In genomic region chr4:84503495-84504437, GRCh38 we compare ENCODE assay signal across 8 cellular contexts. TPM values are rescaled to one million over a fixed set of nuclear protein-coding genes. Genes with fewer than 3 reads are reported as not detected.
DNase-seq lines count a peak whose midpoint lies in the region; ATAC-seq, FAIRE-seq and TF ChIP-seq lines count a peak whose summit lies in the region.

No MANE protein-coding gene starts in this region.

- H3K4me1 ChIP-seq in CD4-positive, CD25-positive, alpha-beta regulatory T cell (ENCODE audit: control insufficient read depth, insufficient read depth, low read length, poor library complexity, severe bottlenecking) = peaks cover 8% of the 10 kb centered on the region
- no peaks in the 10 kb centered on the region for H3K4me1 ChIP-seq in foreskin keratinocyte
- H3K4me1 ChIP-seq in effector memory CD4-positive, alpha-beta T cell (ENCODE audit: control insufficient read depth, insufficient read depth, low read length, poor library complexity, severe bottlenecking) = peaks cover 6% of the 10 kb centered on the region

- H3K27ac ChIP-seq in CD4-positive, CD25-positive, alpha-beta regulatory T cell (ENCODE audit: insufficient read depth, low read length, poor library complexity, severe bottlenecking) = no peak overlapping the region
- H3K27ac ChIP-seq in foreskin keratinocyte = no peak overlapping the region
- no peak overlapping the region for H3K27ac ChIP-seq in effector memory CD4-positive, alpha-beta T cell (ENCODE audit: insufficient read depth, low read length, poor library complexity, severe bottlenecking)

- H3K9me3 ChIP-seq in CD4-positive, CD25-positive, alpha-beta regulatory T cell (ENCODE audit: control insufficient read depth in 2 of 2, low read length in 2 of 2) = peaks cover 0 to 4% of the 10 kb centered on the region in 2 experiments
- H3K9me3 ChIP-seq in effector memory CD4-positive, alpha-beta T cell (ENCODE audit: control insufficient read depth, low read length) = no peaks in the 10 kb centered on the region

- H3K36me3 Mint-ChIP-seq in CD4-positive, CD25-positive, alpha-beta regulatory T cell = no peaks in the 10 kb centered on the region

- no peak overlapping the region for H3K4me3 Mint-ChIP-seq in CD4-positive, CD25-positive, alpha-beta regulatory T cell

- H3K4me3 ChIP-seq in CD4-positive, CD25-positive, alpha-beta regulatory T cell (ENCODE audit: low read depth, low read length) = no peak overlapping the region
- H3K4me3 ChIP-seq in effector memory CD4-positive, alpha-beta T cell (ENCODE audit: insufficient read depth, low read depth, low read length, poor library complexity, severe bottlenecking) = no peak overlapping the region

- peak; percentile 55 for FAIRE-seq in TTC549 (lab: Jason Lieb, UNC)

- H3K27me3 ChIP-seq in CD4-positive, CD25-positive, alpha-beta regulatory T cell (ENCODE audit: control insufficient read depth, insufficient read depth, low read length) = peaks cover 45% of the 10 kb centered on the region
- H3K27me3 ChIP-seq in foreskin keratinocyte = peaks cover 97% of the 10 kb centered on the region
- H3K27me3 ChIP-seq in effector memory CD4-positive, alpha-beta T cell (replicated peaks; ENCODE audit: control insufficient read depth, insufficient read depth, low read length, poor library complexity, severe bottlenecking) = peaks cover 47% of the 10 kb centered on the region

- H3K9me3 Mint-ChIP-seq in CD4-positive, CD25-positive, alpha-beta regulatory T cell = peaks cover 0 to 19% (median 3%) of the 10 kb centered on the region in 7 donors

- peak; percentile 83 for TF ChIP-seq CTCF in foreskin keratinocyte (conservative IDR thresholded peaks at IDR 0.05)

- ATAC-seq in CD4-positive, CD25-positive, alpha-beta regulatory T cell (ENCODE audit: low read depth in 2 of 2) = peak; percentile 37 to 39
- peak; percentile 83 for ATAC-seq in GM18520 (IDR thresholded peaks at IDR 0.05; ENCODE audit: unreplicated experiment)
- peak; percentile 78 for ATAC-seq in HG02973 (IDR thresholded peaks at IDR 0.05; ENCODE audit: unreplicated experiment)
- peak; percentile 83 for ATAC-seq in foreskin keratinocyte

- H3K27ac Mint-ChIP-seq in CD4-positive, CD25-positive, alpha-beta regulatory T cell = no peak overlapping the region

- H3K36me3 ChIP-seq in CD4-positive, CD25-positive, alpha-beta regulatory T cell (ENCODE audit: control insufficient read depth, insufficient read depth, low read length) = no peaks in the 10 kb centered on the region
- no peaks in the 10 kb centered on the region for H3K36me3 ChIP-seq in effector memory CD4-positive, alpha-beta T cell (ENCODE audit: control insufficient read depth, insufficient read depth, low read length)

- peak in 1 of 3 donors; percentile 63 for DNase-seq in CD4-positive, CD25-positive, alpha-beta regulatory T cell
- peak; percentile 30 to 51 for DNase-seq in NCI-H1930 (lab: John Stamatoyannopoulos, UW)
- peak; percentile 28 to 57 for DNase-seq in foreskin keratinocyte
- DNase-seq in pulmonary artery endothelial cell (ENCODE audit: low read depth, low spot score) = peak; percentile 19
- DNase-seq in effector memory CD4-positive, alpha-beta T cell = no peak

- H3K4me1 Mint-ChIP-seq in CD4-positive, CD25-positive, alpha-beta regulatory T cell = peaks cover 2 to 6% (median 4%) of the 10 kb centered on the region in 4 donors

- peaks cover 78% of the 10 kb centered on the region for H3K27me3 Mint-ChIP-seq in CD4-positive, CD25-positive, alpha-beta regulatory T cell

RNA-seq across cellular contexts. Expression of gene NKX6-1, which starts 4.7 kb away (rescaled TPM):
- not detected for total RNA-seq in CD4-positive, CD25-positive, alpha-beta regulatory T cell
- polyA plus RNA-seq in CD4-positive, CD25-positive, alpha-beta regulatory T cell = not detected
- total RNA-seq in foreskin keratinocyte = not detected in 2 replicates
- not detected in 2 replicates for polyA plus RNA-seq in foreskin keratinocyte
- total RNA-seq in pulmonary artery endothelial cell = not detected in 2 replicates

Comparison
In these comparisons a context has a peak if more than half of its experiments do, and no peak if none do; other contexts are left out.
1. DNase-seq: peak in NCI-H1930 (2 of 2), foreskin keratinocyte (2 of 2) and pulmonary artery endothelial cell (single experiment); none in effector memory CD4-positive, alpha-beta T cell (0 of 3).
2. Peak in every context shown above with its lines, with median percentiles within 50 percentile points of each other: ATAC-seq.